In genomic region chr10:72276421-72277339, GRCh38 we compare ENCODE assay signal across 1 cellular context.
TF ChIP-seq lines count a peak whose summit lies in the region.

No MANE protein-coding gene starts in this region.

TF ChIP-seq in K562, 482 proteins besides CTCF, POLR2A, EP300 and RAD21 (continued from another document and continues in another):
- TF ChIP-seq HBP1 (CRISPR knock-in tag; IDR thresholded peaks at IDR 0.05), result peak; percentile 95; the same call in 1 of the 2 replicates
- peak; percentile 92 for TF ChIP-seq ZNF780A (CRISPR knock-in tag; IDR thresholded peaks at IDR 0.05)
- peak; percentile 92 for TF ChIP-seq PHTF2 (CRISPR knock-in tag; IDR thresholded peaks at IDR 0.05)
- peak; percentile 88; the same call in 1 of the 2 replicates for TF ChIP-seq HMG20B (CRISPR knock-in tag; IDR thresholded peaks at IDR 0.05)
- TF ChIP-seq ZNF232 (CRISPR knock-in tag; IDR thresholded peaks at IDR 0.05), result no peak
- no peak for TF ChIP-seq E2F8 (IDR thresholded peaks at IDR 0.05; ENCODE audit: low read depth, partially characterized antibody)
- peak; percentile 67 to 83 for TF ChIP-seq MAZ (CRISPR knock-in tag; conservative IDR thresholded peaks at IDR 0.05 in 1 of 2, IDR thresholded peaks at IDR 0.05 in 1 of 2)
- peak; percentile 4 for TF ChIP-seq CREB5 (CRISPR knock-in tag; IDR thresholded peaks at IDR 0.05)
- peak; percentile 62; the same call in 1 of the 2 replicates for TF ChIP-seq MTA1 (IDR thresholded peaks at IDR 0.05; ENCODE audit: borderline replicate concordance)
- peak; percentile 23 for TF ChIP-seq ETS2 (tag; IDR thresholded peaks at IDR 0.05; ENCODE audit: borderline replicate concordance, poor library complexity, severe bottlenecking)
- no peak for TF ChIP-seq EP400 (IDR thresholded peaks at IDR 0.05)
- TF ChIP-seq RBM39 (optimal IDR thresholded peaks at IDR 0.05; ENCODE audit: low read depth, low read length), result no peak
- no peak for TF ChIP-seq ZNF589 (CRISPR knock-in tag; IDR thresholded peaks at IDR 0.05; ENCODE audit: low read depth)
- peak; percentile 90; the same call in 1 of the 2 replicates for TF ChIP-seq E2F5 (CRISPR knock-in tag; IDR thresholded peaks at IDR 0.05)
- peak; percentile 97 for TF ChIP-seq GABPB2 (CRISPR knock-in tag; conservative IDR thresholded peaks at IDR 0.05)
- TF ChIP-seq BRF1 (IDR thresholded peaks at IDR 0.05; ENCODE audit: borderline replicate concordance, extremely low read depth, insufficient read length), result no peak
- TF ChIP-seq CBX1 (IDR thresholded peaks at IDR 0.05; ENCODE audit: low read depth), result 0 out of 2 replicates have a peak, but pooled peaks have one; percentile 26
- TF ChIP-seq BRD4 (IDR thresholded peaks at IDR 0.05), result peak; percentile 66; the same call in 1 of the 2 replicates
- TF ChIP-seq CREM (IDR thresholded peaks at IDR 0.05; ENCODE audit: low read depth), result 0 out of 2 replicates have a peak, but pooled peaks have one; percentile 40
- TF ChIP-seq CEBPB (tag; IDR thresholded peaks at IDR 0.05), result peak; percentile 36; the same call in 1 of the 2 replicates
- no peak for TF ChIP-seq CREB3L1 (IDR thresholded peaks at IDR 0.05; ENCODE audit: borderline replicate concordance, low read depth)
- peak; percentile 91 for TF ChIP-seq ELF2 (CRISPR knock-in tag; IDR thresholded peaks at IDR 0.05)
- peak; percentile 100 for TF ChIP-seq ETV1 (tag; conservative IDR thresholded peaks at IDR 0.05; ENCODE audit: low read depth)
- TF ChIP-seq CCNT2 (IDR thresholded peaks at IDR 0.05; ENCODE audit: borderline replicate concordance, extremely low read depth, insufficient read length, low read depth, low read length), result peak; percentile 83
- peak in 1 of 2 experiments; percentile 44; a peak in 1 of 4 replicates for TF ChIP-seq SIN3A (IDR thresholded peaks at IDR 0.05; ENCODE audit: borderline replicate concordance in 2 of 2, control insufficient read depth in 1 of 2, low read depth in 2 of 2, low read length in 2 of 2)
- TF ChIP-seq HNRNPLL (IDR thresholded peaks at IDR 0.05; ENCODE audit: low read depth, low read length, poor library complexity, severe bottlenecking), result no peak
- TF ChIP-seq GTF2B (IDR thresholded peaks at IDR 0.05; ENCODE audit: extremely low read depth, insufficient read length), result no peak
- peak; percentile 94 for TF ChIP-seq ZBTB26 (CRISPR knock-in tag; IDR thresholded peaks at IDR 0.05)
- 0 out of 2 replicates have a peak, but pooled peaks have one; percentile 54 for TF ChIP-seq KLF6 (CRISPR knock-in tag; IDR thresholded peaks at IDR 0.05; ENCODE audit: borderline replicate concordance)
- TF ChIP-seq TCF3 (CRISPR knock-in tag; IDR thresholded peaks at IDR 0.05), result 0 out of 2 replicates have a peak, but pooled peaks have one; percentile 30
- peak; percentile 22 for TF ChIP-seq ZNF311 (CRISPR knock-in tag; IDR thresholded peaks at IDR 0.05)
- TF ChIP-seq ZBTB5 (IDR thresholded peaks at IDR 0.05), result peak; percentile 15; the same call in 1 of the 2 replicates
- TF ChIP-seq SIRT6 (IDR thresholded peaks at IDR 0.05; ENCODE audit: low read depth, low read length), result peak; percentile 98
- no peak for TF ChIP-seq TOE1 (IDR thresholded peaks at IDR 0.05; ENCODE audit: borderline replicate concordance)
- TF ChIP-seq TOE1 (CRISPR knock-in tag; IDR thresholded peaks at IDR 0.05; ENCODE audit: borderline replicate concordance, low read depth), result peak; percentile 55; the same call in 1 of the 2 replicates
- peak; percentile 77 to 89 for TF ChIP-seq AFF1 (IDR thresholded peaks at IDR 0.05; ENCODE audit: low read depth in 1 of 2, partially characterized antibody in 2 of 2)
- TF ChIP-seq ZNF280B (CRISPR knock-in tag; IDR thresholded peaks at IDR 0.05), result peak; percentile 94
- TF ChIP-seq ATF4 (CRISPR knock-in tag; IDR thresholded peaks at IDR 0.05), result peak; percentile 81
- TF ChIP-seq PYGO2 (tag; IDR thresholded peaks at IDR 0.05), result peak; percentile 69; the same call in 1 of the 2 replicates
- TF ChIP-seq ETV5 (CRISPR knock-in tag; IDR thresholded peaks at IDR 0.05; ENCODE audit: low read depth), result peak; percentile 98
- TF ChIP-seq PTRF (tag; IDR thresholded peaks at IDR 0.05), result no peak
- TF ChIP-seq PML (IDR thresholded peaks at IDR 0.05; ENCODE audit: low read length), result peak; percentile 60
- peak in 1 of 2 experiments; percentile 20; a peak in 1 of 4 replicates for TF ChIP-seq KDM4B (IDR thresholded peaks at IDR 0.05; ENCODE audit: borderline replicate concordance in 2 of 2, low read depth in 1 of 2)
